Comparison of ENCODE assay signal across 21 cellular contexts in the genomic region with DNA sequence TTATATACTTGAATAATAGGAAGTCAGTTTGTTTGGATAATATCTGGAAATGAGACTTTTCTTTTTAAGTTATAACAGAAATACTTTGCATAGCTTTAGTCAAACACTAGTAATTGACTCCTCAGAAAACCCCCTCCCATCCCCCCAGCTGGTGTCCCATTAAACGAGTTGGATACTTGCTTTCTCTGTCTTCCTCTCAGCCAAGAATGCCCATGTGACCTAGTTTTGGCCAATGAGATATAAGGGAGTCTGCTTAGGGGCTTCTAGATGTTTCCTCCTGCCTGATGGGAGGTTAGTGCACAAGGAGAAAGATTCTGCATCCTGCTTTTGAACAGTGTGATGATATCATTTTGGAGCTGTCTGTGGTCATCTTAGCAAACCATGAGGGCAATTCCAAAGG.
DNase-seq lines count a peak whose midpoint lies in the region; ATAC-seq, FAIRE-seq and TF ChIP-seq lines count a peak whose summit lies in the region.
"Had no signal": no experiment of that assay in that cellular context is flagged by ENCODE, and none has a peak within 500 bp of the region (broad histone marks: within the 10 kb centered on the region; RNA-seq: fewer than 3 reads in every experiment).

No MANE protein-coding gene starts in this region.

- H3K36me3 Mint-ChIP-seq in neural progenitor cell: no peaks in the 10 kb centered on the region
- H3K36me3 Mint-ChIP-seq: CD4-positive, CD25-positive, alpha-beta regulatory T cell had no signal

- H3K4me3 ChIP-seq in GM12878: no peak overlapping the region
- H3K4me3 ChIP-seq in endothelial cell of umbilical vein (replicated peaks in 1 of 3; ENCODE audit: insufficient read depth in 1 of 3, low read depth in 1 of 3, low read length in 3 of 3): no peak overlapping the region
- no peak overlapping the region for H3K4me3 ChIP-seq in tibial artery
- H3K4me3 ChIP-seq in neural progenitor cell: no peak overlapping the region

- no peaks in the 10 kb centered on the region for H3K9me3 ChIP-seq in GM12878 (replicated peaks; ENCODE audit: control insufficient read depth, insufficient read depth, low read length)
- H3K9me3 ChIP-seq in endothelial cell of umbilical vein (replicated peaks; ENCODE audit: control insufficient read depth, insufficient read depth, low read length): no peaks in the 10 kb centered on the region
- H3K9me3 ChIP-seq in tibial artery: no peaks in the 10 kb centered on the region
- H3K9me3 ChIP-seq in neural progenitor cell (ENCODE audit: low read depth): no peaks in the 10 kb centered on the region

- H3K27me3 ChIP-seq in GM12878 (replicated peaks in 1 of 2; ENCODE audit: control insufficient read depth in 2 of 2, insufficient read depth in 2 of 2, low read length in 1 of 2): no peaks in the 10 kb centered on the region
- no peaks in the 10 kb centered on the region for H3K27me3 ChIP-seq in endothelial cell of umbilical vein (ENCODE audit: control insufficient read depth in 2 of 2, insufficient read depth in 2 of 2, low read length in 2 of 2)
- H3K27me3 ChIP-seq in tibial artery: no peaks in the 10 kb centered on the region
- peaks cover 8% of the 10 kb centered on the region for H3K27me3 ChIP-seq in neural progenitor cell

- no peak overlapping the region for H2AFZ ChIP-seq in GM12878 (ENCODE audit: control insufficient read depth, low read depth, low read length)
- H2AFZ ChIP-seq in endothelial cell of umbilical vein (ENCODE audit: low read depth, low read length): no peak overlapping the region
- H2AFZ ChIP-seq in neural progenitor cell (replicated peaks): no peak overlapping the region

- H3K9ac ChIP-seq in GM12878 (ENCODE audit: control insufficient read depth, insufficient read depth, low read length) (no peak overlapping the region), endothelial cell of umbilical vein (replicated peaks; ENCODE audit: extremely low read depth, insufficient read depth, low read length) (no peak overlapping the region), neural progenitor cell (no peak overlapping the region)
- H3K9ac ChIP-seq: KMS-11 had no signal

- dilution Hi-C loops in endothelial cell of umbilical vein (cut with MboI; ENCODE audit: extremely low pct_ligation_motif_present, low sequenced_read_pairs): no loop called here

- peaks cover 6% of the 10 kb centered on the region for H3K27me3 Mint-ChIP-seq in neural progenitor cell (ENCODE audit: insufficient read depth, low read depth)

- no peak overlapping the region for H3K27ac Mint-ChIP-seq in neural progenitor cell
- H3K27ac Mint-ChIP-seq: CD4-positive, CD25-positive, alpha-beta regulatory T cell had no signal

- H3K4me3 Mint-ChIP-seq in neural progenitor cell: no peak overlapping the region
- H3K4me3 Mint-ChIP-seq: CD4-positive, CD25-positive, alpha-beta regulatory T cell had no signal

- H4K20me1 ChIP-seq in GM12878 (ENCODE audit: control insufficient read depth, insufficient read depth) (no peaks in the 10 kb centered on the region), endothelial cell of umbilical vein (replicated peaks; ENCODE audit: control insufficient read depth, extremely low read depth, insufficient read depth, low read length) (no peaks in the 10 kb centered on the region), neural progenitor cell (ENCODE audit: low read depth) (no peaks in the 10 kb centered on the region)

- TF ChIP-seq CTCF in GM12878 (IDR thresholded peaks at IDR 0.05 in 2 of 3, conservative IDR thresholded peaks at IDR 0.05 in 1 of 3; ENCODE audit: control insufficient read depth in 2 of 3, extremely low read depth in 1 of 3, insufficient read depth in 1 of 3, low read depth in 3 of 3, low read length in 3 of 3) (no peak), endothelial cell of umbilical vein (IDR thresholded peaks at IDR 0.05; ENCODE audit: extremely low read depth in 1 of 2, insufficient read depth in 1 of 2, low read depth in 1 of 2, low read length in 2 of 2) (no peak), tibial artery (IDR thresholded peaks at IDR 0.05) (no peak), neural progenitor cell (IDR thresholded peaks at IDR 0.05) (no peak)

- no peaks in the 10 kb centered on the region for H3K9me3 Mint-ChIP-seq in neural progenitor cell

- RAD21 ChIA-PET in GM12878 (lab: Charles Lee; ENCODE audit: unreplicated experiment): no interaction called here

- no peak for ATAC-seq in GM12878
- ATAC-seq: HCT116, Panc1, SK-N-SH treated with all-trans-retinoic acid at 6 μM for 48 hours had no signal

- FAIRE-seq in GM12878 (lab: Jason Lieb, UNC) (no peak), endothelial cell of umbilical vein (lab: Jason Lieb, UNC) (no peak)

- H3K36me3 ChIP-seq in GM12878 (ENCODE audit: control insufficient read depth in 2 of 2, insufficient read depth in 2 of 2, low read length in 1 of 2) (no peaks in the 10 kb centered on the region), endothelial cell of umbilical vein (ENCODE audit: control insufficient read depth in 2 of 2, extremely low read depth in 1 of 2, insufficient read depth in 2 of 2, low read length in 2 of 2) (no peaks in the 10 kb centered on the region), tibial artery (no peaks in the 10 kb centered on the region), neural progenitor cell (no peaks in the 10 kb centered on the region)

- H3K79me2 ChIP-seq in GM12878 (ENCODE audit: control insufficient read depth, insufficient read depth, low read length) (no peaks in the 10 kb centered on the region), endothelial cell of umbilical vein (ENCODE audit: control insufficient read depth, insufficient read depth, low read length) (no peaks in the 10 kb centered on the region), neural progenitor cell (ENCODE audit: low read depth) (no peaks in the 10 kb centered on the region)

- CTCF ChIA-PET in GM12878 (lab: Yijun Ruan, JAX): interaction anchor here (1.0 kb wide), 1 partner anchor 171 kb away, joined by 5 read pairs; no protein-coding TSS in a partner anchor
- CTCF ChIA-PET in endothelial cell of umbilical vein (lab: Charles Lee): interaction anchor here (1.3 kb wide), 1 partner anchor 171 kb away, joined by 3 read pairs; no protein-coding TSS in a partner anchor

- SMC1A ChIA-PET in GM12878 (lab: Charles Lee; ENCODE audit: uncharacterized antibody, unreplicated experiment): interaction anchor here (0.8 kb wide), 1 partner anchor 24 kb away, joined by 4 read pairs; no protein-coding TSS in a partner anchor

- 0% methylated on average over 1 of the region's 1 CpG for WGBS in GM12878 (ENCODE audit: insufficient coverage, insufficient replicate concordance, low lambda C conversion rate, missing lambda C conversion rate)

- H3F3A ChIP-seq in neural progenitor cell (ENCODE audit: low read depth): no peaks in the 10 kb centered on the region

- no peak overlapping the region for H3K4me2 ChIP-seq in GM12878 (ENCODE audit: control insufficient read depth, insufficient read depth)
- no peak overlapping the region for H3K4me2 ChIP-seq in endothelial cell of umbilical vein (ENCODE audit: insufficient read depth, low read length)
- H3K4me2 ChIP-seq in neural progenitor cell: no peak overlapping the region
- H3K4me2 ChIP-seq: KMS-11 had no signal

- H3K4me1 Mint-ChIP-seq in neural progenitor cell: peaks cover 5% of the 10 kb centered on the region
- H3K4me1 Mint-ChIP-seq: CD4-positive, CD25-positive, alpha-beta regulatory T cell had no signal

- H3K9me1 ChIP-seq in endothelial cell of umbilical vein (replicated peaks; ENCODE audit: control insufficient read depth, extremely low read depth, insufficient read depth, low read length): no peaks in the 10 kb centered on the region

- TF ChIP-seq POLR2A in GM12878 (IDR thresholded peaks at IDR 0.05; ENCODE audit: low read depth, low read length) (no peak), endothelial cell of umbilical vein (IDR thresholded peaks at IDR 0.05; ENCODE audit: low read depth, low read length) (no peak)

- POLR2A ChIA-PET in GM12878 (lab: Charles Lee): no interaction called here
- POLR2A ChIA-PET in endothelial cell of umbilical vein (lab: Charles Lee): interaction anchor here (0.6 kb wide), 1 partner anchor 196 kb away, joined by 3 read pairs; no protein-coding TSS in a partner anchor

- DNase-seq in GM12878 (ENCODE audit: low read depth, low spot score) (no peak), endothelial cell of umbilical vein (ENCODE audit: low read depth, low spot score) (peak; percentile 48), tibial artery (no peak), neural progenitor cell (ENCODE audit: low spot score) (no peak), amygdala (lab: John Stamatoyannopoulos, UW) (no peak), NCI-H1092 treated with DMSO at 0.1 percent for 48 hours (lab: John Stamatoyannopoulos, UW) (no peak)
- DNase-seq: CD4-positive, CD25-positive, alpha-beta regulatory T cell; COR-L47; DMS79; GOT3; NCI-H1105 treated with DMSO at 0.1 percent for 48 hours; NCI-H2081; NCI-H2171; NCI-H524 treated with DMSO at 0.1 percent for 48 hours; NCI-H82; SIG-M5 had no signal

- intact Hi-C loops in GM12878 (cut with micrococcal nuclease; ENCODE audit: unreplicated experiment) (no loop called here), endothelial cell of umbilical vein (cut with micrococcal nuclease) (loop anchor here (1.0 to 5.0 kb wide), 2 partner anchors 23 to 1285 kb away; no protein-coding TSS in a partner anchor), tibial artery (cut with DNase I; ENCODE audit: low total_unique reads) (no loop called here)

- H3K4me1 ChIP-seq in GM12878 (ENCODE audit: control insufficient read depth, insufficient read depth, low read length) (peaks cover 40% of the 10 kb centered on the region), endothelial cell of umbilical vein (ENCODE audit: control insufficient read depth, extremely low read depth, insufficient read depth, low read length) (peaks cover 15% of the 10 kb centered on the region), tibial artery (peaks cover 0 to 58% (median 38%) of the 10 kb centered on the region in 4 donors), neural progenitor cell (peaks cover 4% of the 10 kb centered on the region)

- H3K27ac ChIP-seq in GM12878 (ENCODE audit: control insufficient read depth, insufficient read depth) (no peak overlapping the region), endothelial cell of umbilical vein (ENCODE audit: insufficient read depth, low read depth, low read length) (no peak overlapping the region), tibial artery (peak overlapping the region; percentile 33 to 58), neural progenitor cell (no peak overlapping the region)
- H3K27ac ChIP-seq: KMS-11 had no signal

- TF ChIP-seq RAD21 in Ishikawa (IDR thresholded peaks at IDR 0.05; ENCODE audit: low read depth): no peak
- no peak for TF ChIP-seq RAD21 in GM12878 (IDR thresholded peaks at IDR 0.05; ENCODE audit: insufficient read depth, low read depth, low read length)

- no TSS peak for BruUV-seq in GM12878 (replicated peaks; lab: Mats Ljungman, UMichigan)
- no TSS peak for BruUV-seq in endothelial cell of umbilical vein (replicated peaks; lab: Mats Ljungman, UMichigan)

- in situ Hi-C loops in GM12878 (cut with MboI): no loop called here

- no peak for TF ChIP-seq EP300 in Ishikawa (IDR thresholded peaks at IDR 0.05; ENCODE audit: borderline replicate concordance)
- TF ChIP-seq EP300 in GM12878 (IDR thresholded peaks at IDR 0.05; ENCODE audit: borderline replicate concordance in 1 of 2, control insufficient read depth in 1 of 2, low read depth in 2 of 2, low read length in 2 of 2): no peak

Comparison
In these comparisons a context has a peak if more than half of its experiments do, and no peak if none do; other contexts are left out.
1. H3K27ac ChIP-seq: peak in tibial artery (2 of 2); none in GM12878 (single experiment), endothelial cell of umbilical vein (single experiment) and neural progenitor cell (single experiment).